In the genomic region with DNA sequence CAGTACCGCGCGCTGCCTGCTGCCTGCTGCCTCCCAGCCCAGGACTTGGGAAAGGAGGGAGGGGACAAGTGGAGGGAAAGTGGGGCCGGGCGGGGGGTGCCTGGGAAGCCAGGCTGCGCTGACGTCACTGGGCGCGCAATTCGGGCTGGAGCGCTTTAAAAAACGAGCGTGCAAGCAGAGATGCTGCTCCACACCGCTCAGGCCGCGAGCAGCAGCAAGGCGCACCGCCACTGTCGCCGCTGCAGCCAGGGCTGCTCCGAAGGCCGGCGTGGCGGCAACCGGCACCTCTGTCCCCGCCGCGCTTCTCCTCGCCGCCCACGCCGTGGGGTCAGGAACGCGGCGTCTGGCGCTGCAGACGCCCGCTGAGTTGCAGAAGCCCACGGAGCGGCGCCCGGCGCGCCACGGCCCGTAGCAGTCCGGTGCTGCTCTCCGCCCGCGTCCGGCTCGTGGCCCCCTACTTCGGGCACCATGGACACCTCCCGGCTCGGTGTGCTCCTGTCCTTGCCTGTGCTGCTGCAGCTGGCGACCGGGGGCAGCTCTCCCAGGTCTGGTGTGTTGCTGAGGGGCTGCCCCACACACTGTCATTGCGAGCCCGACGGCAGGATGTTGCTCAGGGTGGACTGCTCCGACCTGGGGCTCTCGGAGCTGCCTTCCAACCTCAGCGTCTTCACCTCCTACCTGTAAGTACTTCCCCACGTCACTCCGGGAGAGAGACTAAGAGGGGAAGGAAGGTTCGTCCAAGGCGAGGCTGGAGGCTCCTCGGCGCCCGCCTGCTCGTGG, we compare ENCODE assay signal across 8 cellular contexts. TPM values are rescaled to one million over a fixed set of nuclear protein-coding genes. Genes with fewer than 3 reads are reported as not detected.
A peak's percentile ranks its signal among the peaks of the same experiment; 100 is the strongest.
DNase-seq lines count a peak whose midpoint lies in the region; ATAC-seq and TF ChIP-seq lines count a peak whose summit lies in the region.

Gene LGR5, plus strand, starts transcription at position 186 of the 780 bp plus-strand sequence. Its CDS starts 283 bp downstream, at position 469.

- in situ Hi-C loops in HAP-1 (cut with MboI; ENCODE audit: low sequenced_read_pairs): loop anchor here (25.0 kb wide), 1 partner anchor 197 kb away; no protein-coding TSS in a partner anchor

- H3K4me3 ChIP-seq in CD4-positive, CD25-positive, alpha-beta regulatory T cell (ENCODE audit: low read depth, low read length): peak within 1 kb of the TSS; percentile 32
- peak within 1 kb of the TSS; percentile 9 for H3K4me3 ChIP-seq in HAP-1

- no peaks in the 10 kb centered on the region for H3K36me3 ChIP-seq in CD4-positive, CD25-positive, alpha-beta regulatory T cell (ENCODE audit: control insufficient read depth, insufficient read depth, low read length)
- no peaks in the 10 kb centered on the region for H3K36me3 ChIP-seq in HAP-1 (replicated peaks)

- peaks cover 62% of the 10 kb centered on the region for H3K27me3 Mint-ChIP-seq in CD4-positive, CD25-positive, alpha-beta regulatory T cell
- peaks cover 78% of the 10 kb centered on the region for H3K27me3 Mint-ChIP-seq in stimulated activated naive CD8-positive, alpha-beta T cell treated with anti-CD3 and anti-CD28 coated beads, Interleukin-15, Interleukin-2, amounts not matched to agents 100 ng/mL and 50 ng/mL, for 24 hours

- peaks cover 0 to 20% (median 9%) of the 10 kb centered on the region in 4 donors for H3K4me1 Mint-ChIP-seq in CD4-positive, CD25-positive, alpha-beta regulatory T cell
- H3K4me1 Mint-ChIP-seq in stimulated activated naive CD8-positive, alpha-beta T cell treated with anti-CD3 and anti-CD28 coated beads, Interleukin-15, Interleukin-2, amounts not matched to agents 100 ng/mL and 50 ng/mL, for 24 hours (ENCODE audit: low read depth): peaks cover 23% of the 10 kb centered on the region

- H3K4me3 Mint-ChIP-seq in CD4-positive, CD25-positive, alpha-beta regulatory T cell: peak within 1 kb of the TSS in 3 of 4 donors; percentile 7 to 78 (median 75)
- H3K4me3 Mint-ChIP-seq in stimulated activated naive CD8-positive, alpha-beta T cell treated with anti-CD3 and anti-CD28 coated beads, Interleukin-15, Interleukin-2, amounts not matched to agents 100 ng/mL and 50 ng/mL, for 24 hours: peak within 1 kb of the TSS; percentile 77

- peaks cover 36% of the 10 kb centered on the region for H3K27me3 ChIP-seq in CD4-positive, CD25-positive, alpha-beta regulatory T cell (ENCODE audit: control insufficient read depth, insufficient read depth, low read length)
- H3K27me3 ChIP-seq in HAP-1 (ENCODE audit: low read depth): peaks cover 65% of the 10 kb centered on the region

- H3K27ac ChIP-seq in CD4-positive, CD25-positive, alpha-beta regulatory T cell (ENCODE audit: insufficient read depth, low read length, poor library complexity, severe bottlenecking): no peak within 1 kb of the TSS
- peak within 1 kb of the TSS; percentile 47 for H3K27ac ChIP-seq in cingulate gyrus (ENCODE audit: low read depth, low read length)

- peaks cover 24% of the 10 kb centered on the region for H3K4me1 ChIP-seq in CD4-positive, CD25-positive, alpha-beta regulatory T cell (ENCODE audit: control insufficient read depth, insufficient read depth, low read length, poor library complexity, severe bottlenecking)
- H3K4me1 ChIP-seq in HAP-1: peaks cover 3% of the 10 kb centered on the region; the same call in 1 of the 2 replicates

- DNase-seq in CD4-positive, CD25-positive, alpha-beta regulatory T cell: no peak
- peak in 1 of 2 experiments; percentile 52 for DNase-seq in HAP-1 (ENCODE audit: low spot score in 2 of 2)
- DNase-seq in left kidney (ENCODE audit: low read depth, low spot score): peak; percentile 91
- no peak for DNase-seq in HUDEP-2 (lab: John Stamatoyannopoulos, UW; ENCODE audit: unreplicated experiment in 76 of 76)
- no peak for DNase-seq in HPDE6-E6E7 (ENCODE audit: extremely low spot score)

- no peak within 1 kb of the TSS for H3K27ac Mint-ChIP-seq in CD4-positive, CD25-positive, alpha-beta regulatory T cell
- no peak within 1 kb of the TSS for H3K27ac Mint-ChIP-seq in stimulated activated naive CD8-positive, alpha-beta T cell treated with anti-CD3 and anti-CD28 coated beads, Interleukin-15, Interleukin-2, amounts not matched to agents 100 ng/mL and 50 ng/mL, for 24 hours

- H3K9me3 ChIP-seq in CD4-positive, CD25-positive, alpha-beta regulatory T cell (ENCODE audit: control insufficient read depth in 2 of 2, low read length in 2 of 2): peaks cover 4 to 7% of the 10 kb centered on the region in 2 experiments
- no peaks in the 10 kb centered on the region for H3K9me3 ChIP-seq in HAP-1

- ATAC-seq in CD4-positive, CD25-positive, alpha-beta regulatory T cell (ENCODE audit: low read depth in 2 of 2): peak; percentile 14 to 28

- H3K9me3 Mint-ChIP-seq in CD4-positive, CD25-positive, alpha-beta regulatory T cell: peaks cover 0 to 23% (median 7%) of the 10 kb centered on the region in 7 donors
- peaks cover 23% of the 10 kb centered on the region for H3K9me3 Mint-ChIP-seq in stimulated activated naive CD8-positive, alpha-beta T cell treated with anti-CD3 and anti-CD28 coated beads, Interleukin-15, Interleukin-2, amounts not matched to agents 100 ng/mL and 50 ng/mL, for 24 hours

- H3K36me3 Mint-ChIP-seq in CD4-positive, CD25-positive, alpha-beta regulatory T cell: no peaks in the 10 kb centered on the region
- H3K36me3 Mint-ChIP-seq in stimulated activated naive CD8-positive, alpha-beta T cell treated with anti-CD3 and anti-CD28 coated beads, Interleukin-15, Interleukin-2, amounts not matched to agents 100 ng/mL and 50 ng/mL, for 24 hours (ENCODE audit: low read depth): peaks cover 6% of the 10 kb centered on the region

TF ChIP-seq in PFSK-1, 5 proteins besides CTCF, POLR2A, EP300 and RAD21:
- TF ChIP-seq REST (IDR thresholded peaks at IDR 0.05; ENCODE audit: insufficient read depth in 1 of 2, low read depth in 2 of 2, low read length in 2 of 2) (peak; percentile 37 to 85; a peak in 2 of 4 replicates), POLR2AphosphoS5 (IDR thresholded peaks at IDR 0.05; ENCODE audit: low read depth, low read length) (no peak)

RNA-seq across cellular contexts. Expression of gene LGR5, which starts in this region (rescaled TPM):
- total RNA-seq in CD4-positive, CD25-positive, alpha-beta regulatory T cell: not detected
- not detected for polyA plus RNA-seq in CD4-positive, CD25-positive, alpha-beta regulatory T cell
- 0.10 TPM for polyA plus RNA-seq in PFSK-1 (2012; ENCODE audit: insufficient read length, low read depth)

Comparison
In these comparisons a context has a peak if more than half of its experiments do, and no peak if none do; other contexts are left out.
1. Peak in ATAC-seq and H3K4me3 ChIP-seq in CD4-positive, CD25-positive, alpha-beta regulatory T cell; RNA of the gene not detected or under 1 TPM.